ENCODE assay signal across 19 cellular contexts in the genomic region with DNA sequence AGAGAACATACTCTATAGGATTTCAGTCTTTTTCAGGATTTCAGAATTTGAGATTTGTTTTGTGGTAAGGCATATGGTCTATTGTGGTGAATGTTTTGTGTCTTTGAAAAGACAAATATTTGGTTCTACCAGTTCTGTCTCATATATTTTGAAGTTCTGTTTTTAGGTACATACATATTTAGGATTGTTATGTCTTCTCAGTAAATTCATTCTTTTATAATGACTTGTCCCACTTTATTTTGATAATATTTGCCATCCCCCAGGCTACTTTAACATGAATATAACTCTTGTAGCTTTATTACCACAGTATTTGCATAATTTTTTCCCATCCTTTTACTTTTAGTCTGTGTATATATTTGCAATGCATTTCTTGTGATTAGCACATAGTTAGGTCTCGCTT. TPM values are rescaled to one million over a fixed set of nuclear protein-coding genes. Genes with fewer than 3 reads are reported as not detected.
DNase-seq lines count a peak whose midpoint lies in the region; ATAC-seq, FAIRE-seq and TF ChIP-seq lines count a peak whose summit lies in the region.
"Had no signal": no experiment of that assay in that cellular context is flagged by ENCODE, and none has a peak within 500 bp of the region (broad histone marks: within the 10 kb centered on the region; RNA-seq: fewer than 3 reads in every experiment).

No MANE protein-coding gene starts in this region.

- no peak overlapping the region for H2AFZ ChIP-seq in astrocyte (ENCODE audit: low read depth, low read length)

- H3K4me3 ChIP-seq in AG10803 (ENCODE audit: low read length) (no peak overlapping the region), astrocyte (ENCODE audit: insufficient read depth, low read depth, low read length) (no peak overlapping the region), pancreas (no peak overlapping the region)

- no peak for FAIRE-seq in astrocyte (lab: Jason Lieb, UNC)
- no peak for FAIRE-seq in pancreas (lab: Jason Lieb, UNC)
- FAIRE-seq: HepG2 had no signal

- no peak for ATAC-seq in pancreas
- no peak for ATAC-seq in GM21360 (IDR thresholded peaks at IDR 0.05; ENCODE audit: unreplicated experiment)
- ATAC-seq: HepG2; stimulated activated naive CD8-positive, alpha-beta T cell treated with anti-CD3 and anti-CD28 coated beads, Interleukin-15, Interleukin-2, amounts not matched to agents 100 U/mL and 50 U/mL, for 24 hours had no signal

- peaks cover 28% of the 10 kb centered on the region for H4K20me1 ChIP-seq in astrocyte (ENCODE audit: insufficient read depth, low read length)

- no peaks in the 10 kb centered on the region for H3K27me3 Mint-ChIP-seq in astrocyte (ENCODE audit: low read depth, unreplicated experiment)
- H3K27me3 Mint-ChIP-seq in mesothelial cell of epicardium (ENCODE audit: low read depth) = no peaks in the 10 kb centered on the region
- H3K27me3 Mint-ChIP-seq: activated CD4-positive, alpha-beta T cell treated with anti-CD3 and anti-CD28 coated beads, Interleukin-2, amount 10 ng/mL, durations not matched to agents 24 days and 14 days had no signal

- H3K4me1 ChIP-seq in astrocyte (ENCODE audit: insufficient read depth, low read length) (peaks cover 29% of the 10 kb centered on the region), pancreas (peaks cover 18 to 37% (median 22%) of the 10 kb centered on the region in 3 donors)

- H3K27ac Mint-ChIP-seq in astrocyte (ENCODE audit: unreplicated experiment) (peak overlapping the region; percentile 96), mesothelial cell of epicardium (peak overlapping the region; percentile 70)
- H3K27ac Mint-ChIP-seq: activated CD4-positive, alpha-beta T cell treated with anti-CD3 and anti-CD28 coated beads, Interleukin-2, amount 10 ng/mL, durations not matched to agents 24 days and 14 days had no signal

- no peak for TF ChIP-seq CTCF in AG10803 (conservative IDR thresholded peaks at IDR 0.05; ENCODE audit: low read length)
- no peak for TF ChIP-seq CTCF in astrocyte (IDR thresholded peaks at IDR 0.05; ENCODE audit: insufficient read depth, low read depth, low read length)
- no peak for TF ChIP-seq CTCF in mesothelial cell of epicardium (IDR thresholded peaks at IDR 0.05; ENCODE audit: unreplicated experiment)
- TF ChIP-seq CTCF in pancreas (IDR thresholded peaks at IDR 0.05) = no peak

- intact Hi-C loops in pancreas (cut with DNase I) = no loop called here

- H3K9ac ChIP-seq in astrocyte (ENCODE audit: low read length) = peak overlapping the region; percentile 64

- H3K4me3 Mint-ChIP-seq in astrocyte (ENCODE audit: unreplicated experiment) = peak overlapping the region; percentile 30
- H3K4me3 Mint-ChIP-seq in mesothelial cell of epicardium = no peak overlapping the region
- H3K4me3 Mint-ChIP-seq: activated CD4-positive, alpha-beta T cell treated with anti-CD3 and anti-CD28 coated beads, Interleukin-2, amount 10 ng/mL, durations not matched to agents 24 days and 14 days; nephron had no signal

- H3K36me3 Mint-ChIP-seq in astrocyte (ENCODE audit: low read depth, unreplicated experiment) (no peaks in the 10 kb centered on the region), mesothelial cell of epicardium (peaks cover 2% of the 10 kb centered on the region)

- 94% methylated on average over 1 of the region's 1 CpG for WGBS in pancreas, 2 donors

- peak overlapping the region; percentile 89 for H3K27ac ChIP-seq in astrocyte (ENCODE audit: low read depth, low read length)
- H3K27ac ChIP-seq in pancreas = no peak overlapping the region

- H3K36me3 ChIP-seq in astrocyte (ENCODE audit: insufficient read depth, low read length) (no peaks in the 10 kb centered on the region), pancreas (no peaks in the 10 kb centered on the region)

- H3K79me2 ChIP-seq in astrocyte (ENCODE audit: insufficient read depth, low read length) = peaks cover 85% of the 10 kb centered on the region

- H3K27me3 ChIP-seq in astrocyte (ENCODE audit: insufficient read depth, low read length) (no peaks in the 10 kb centered on the region), pancreas (no peaks in the 10 kb centered on the region)

- peak overlapping the region; percentile 76 for H3K4me2 ChIP-seq in astrocyte (ENCODE audit: low read length)

- H3K9me3 ChIP-seq in astrocyte (ENCODE audit: insufficient read depth, low read depth, low read length) = no peaks in the 10 kb centered on the region
- H3K9me3 ChIP-seq in pancreas = no peaks in the 10 kb centered on the region

- peaks cover 46% of the 10 kb centered on the region for H3K4me1 Mint-ChIP-seq in astrocyte (ENCODE audit: low read depth, unreplicated experiment)
- peaks cover 45% of the 10 kb centered on the region for H3K4me1 Mint-ChIP-seq in mesothelial cell of epicardium

- no peaks in the 10 kb centered on the region for H3K9me3 Mint-ChIP-seq in astrocyte (ENCODE audit: unreplicated experiment)
- no peaks in the 10 kb centered on the region for H3K9me3 Mint-ChIP-seq in mesothelial cell of epicardium
- H3K9me3 Mint-ChIP-seq: activated CD4-positive, alpha-beta T cell treated with anti-CD3 and anti-CD28 coated beads, Interleukin-2, amount 10 ng/mL, durations not matched to agents 24 days and 14 days; nephron had no signal

- DNase-seq in AG10803 (ENCODE audit: low read depth) = peak; percentile 61
- peak; percentile 11 for DNase-seq in LHCN-M2 (ENCODE audit: low read depth)
- no peak for DNase-seq in astrocyte (ENCODE audit: low read depth)
- DNase-seq in mesothelial cell of epicardium (ENCODE audit: low spot score in 2 of 2, unreplicated experiment in 2 of 2) = no peak
- DNase-seq in pancreas = no peak
- DNase-seq in epidermal melanocyte (ENCODE audit: insufficient read length, low spot score) = no peak
- DNase-seq in RPMI8226 = no peak
- DNase-seq: activated CD4-positive, alpha-beta T cell treated with anti-CD3 and anti-CD28 coated beads, Interleukin-2, amount 10 ng/mL, durations not matched to agents 24 days and 14 days; activated CD8-positive, alpha-beta memory T cell treated with anti-CD3 and anti-CD28 coated beads, Interleukin-2, amount 50 U/mL, for 4 hours; activated naive CD4-positive, alpha-beta T cell; cortex of kidney; head of caudate nucleus; NCI-H187 treated with DMSO at 0.1 percent for 48 hours; NCI-H510A; stimulated activated CD4-positive, alpha-beta T cell treated with anti-CD3 and anti-CD28 coated beads, Interleukin-15, amount 100 ng/mL, for 24 hours; stimulated activated naive CD8-positive, alpha-beta T cell treated with anti-CD3 and anti-CD28 coated beads, Interleukin-15, Interleukin-2, amounts not matched to agents 100 U/mL and 50 U/mL, for 24 hours had no signal

RNA-seq across cellular contexts. Expression of gene MTMR3, which starts 32.0 kb away (rescaled TPM):
- total RNA-seq in LHCN-M2 (2014; rRNA removed) (9.9 and 14.5 TPM in 2 replicates), astrocyte (37.3 and 41.0 TPM in 2 replicates), mesothelial cell of epicardium (54.4 to 58.8 TPM (median 58.7 TPM) in 3 replicates), pancreas (10 to 100 TPM; 15.5 to 32.5 (median 21.0) TPM)
- polyA plus RNA-seq in LHCN-M2 (2012) = 8.3 TPM
- polyA plus RNA-seq in pancreas = 10 to 100 TPM; 16.9 to 19.7 TPM

Comparison
In these comparisons a context has a peak if more than half of its experiments do, and no peak if none do; other contexts are left out.
1. DNase-seq: peak in AG10803 (single experiment) and LHCN-M2 (single experiment); none in astrocyte (single experiment), mesothelial cell of epicardium (0 of 2), pancreas (0 of 6), epidermal melanocyte (single experiment) and RPMI8226 (single experiment).